In genomic region chr10:84076540-84077195, GRCh38 we compare ENCODE assay signal across 8 cellular contexts.
DNase-seq lines count a peak whose midpoint lies in the region; ATAC-seq and TF ChIP-seq lines count a peak whose summit lies in the region.

No MANE protein-coding gene starts in this region.

- no peaks in the 10 kb centered on the region for H3K36me3 Mint-ChIP-seq in activated T-cell treated with anti-CD3 and anti-CD28 coated beads, Interleukin-2, amount 50 U/mL, for 24 hours (ENCODE audit: low read depth)
- no peaks in the 10 kb centered on the region for H3K36me3 Mint-ChIP-seq in natural killer cell treated with Interleukin-12 subunit alpha and Interleukin-12 subunit beta and Interleukin-15 and Interleukin-18, amount 100 ng/mL, for 72 hours

- no peak overlapping the region for H3K4me3 Mint-ChIP-seq in activated T-cell treated with anti-CD3 and anti-CD28 coated beads, Interleukin-2, amount 50 U/mL, for 24 hours
- no peak overlapping the region for H3K4me3 Mint-ChIP-seq in natural killer cell treated with Interleukin-12 subunit alpha and Interleukin-12 subunit beta and Interleukin-15 and Interleukin-18, amount 100 ng/mL, for 72 hours

- H3K27me3 ChIP-seq in left ventricle myocardium inferior (ENCODE audit: low read depth), result peaks cover 4% of the 10 kb centered on the region

- H3K9me3 ChIP-seq in OCI-LY7 (ENCODE audit: low read length) (no peaks in the 10 kb centered on the region), left ventricle myocardium inferior (replicated peaks) (no peaks in the 10 kb centered on the region)

- no peaks in the 10 kb centered on the region for H4K20me1 ChIP-seq in OCI-LY7 (ENCODE audit: insufficient read depth, low read length)

- intact Hi-C loops in OCI-LY7 (cut with micrococcal nuclease; ENCODE audit: unreplicated experiment) (no loop called here), left ventricle myocardium inferior (cut with micrococcal nuclease) (no loop called here)

- H3K4me1 Mint-ChIP-seq in activated T-cell treated with anti-CD3 and anti-CD28 coated beads, Interleukin-2, amount 50 U/mL, for 24 hours (ENCODE audit: low read depth), result no peaks in the 10 kb centered on the region
- H3K4me1 Mint-ChIP-seq in natural killer cell treated with Interleukin-12 subunit alpha and Interleukin-12 subunit beta and Interleukin-15 and Interleukin-18, amount 100 ng/mL, for 72 hours (ENCODE audit: low read depth in 2 of 2), result no peaks in the 10 kb centered on the region

- no peaks in the 10 kb centered on the region for H3K9me2 ChIP-seq in OCI-LY7 (ENCODE audit: insufficient read depth, low read length)

- no peak overlapping the region for H3K4me2 ChIP-seq in OCI-LY7 (ENCODE audit: low read length)

- H3K4me1 ChIP-seq in OCI-LY7 (ENCODE audit: insufficient read depth, low read length, poor library complexity, severe bottlenecking) (no peaks in the 10 kb centered on the region), left ventricle myocardium inferior (no peaks in the 10 kb centered on the region)

- POLR2A ChIA-PET in OCI-LY7 (lab: Charles Lee), result interaction anchor here (0.5 kb wide), 1 partner anchor 27 kb away, joined by 3 read pairs; no protein-coding TSS in a partner anchor

- no peak overlapping the region for H3K27ac Mint-ChIP-seq in activated T-cell treated with anti-CD3 and anti-CD28 coated beads, Interleukin-2, amount 50 U/mL, for 24 hours
- H3K27ac Mint-ChIP-seq in natural killer cell treated with Interleukin-12 subunit alpha and Interleukin-12 subunit beta and Interleukin-15 and Interleukin-18, amount 100 ng/mL, for 72 hours, result no peak overlapping the region

- CTCF ChIA-PET in OCI-LY7 (lab: Charles Lee; ENCODE audit: unreplicated experiment), result no interaction called here

- H3K36me3 ChIP-seq in OCI-LY7 (ENCODE audit: insufficient read depth, low read length) (no peaks in the 10 kb centered on the region), left ventricle myocardium inferior (no peaks in the 10 kb centered on the region)

- no TSS peak for BruUV-seq in OCI-LY7 (replicated peaks; lab: Mats Ljungman, UMichigan)

- TF ChIP-seq CTCF in OCI-LY7 (conservative IDR thresholded peaks at IDR 0.05; ENCODE audit: low read length), result peak; percentile 70
- peak; percentile 26 for TF ChIP-seq CTCF in left ventricle myocardium inferior (IDR thresholded peaks at IDR 0.05; ENCODE audit: borderline replicate concordance)

- no peaks in the 10 kb centered on the region for H3K9me3 Mint-ChIP-seq in activated T-cell treated with anti-CD3 and anti-CD28 coated beads, Interleukin-2, amount 50 U/mL, for 24 hours
- H3K9me3 Mint-ChIP-seq in natural killer cell treated with Interleukin-12 subunit alpha and Interleukin-12 subunit beta and Interleukin-15 and Interleukin-18, amount 100 ng/mL, for 72 hours, result no peaks in the 10 kb centered on the region

- H3K4me3 ChIP-seq in OCI-LY7 (ENCODE audit: low read depth, low read length, poor library complexity, severe bottlenecking), result no peak overlapping the region
- no peak overlapping the region for H3K4me3 ChIP-seq in left ventricle myocardium inferior

- no peak overlapping the region for H3K27ac ChIP-seq in OCI-LY7 (ENCODE audit: low read depth, low read length, poor library complexity, severe bottlenecking)
- peak overlapping the region; percentile 68 for H3K27ac ChIP-seq in left ventricle myocardium inferior (replicated peaks)

- peak; percentile 72 for ATAC-seq in GM19395 (IDR thresholded peaks at IDR 0.05; ENCODE audit: unreplicated experiment)
- no peak for ATAC-seq in natural killer cell treated with Interleukin-12 subunit alpha and Interleukin-12 subunit beta and Interleukin-15 and Interleukin-18, amount 100 ng/mL, for 72 hours

- no peak overlapping the region for H2AFZ ChIP-seq in OCI-LY7 (ENCODE audit: low read length)

- peaks cover 19% of the 10 kb centered on the region for H3K27me3 Mint-ChIP-seq in activated T-cell treated with anti-CD3 and anti-CD28 coated beads, Interleukin-2, amount 50 U/mL, for 24 hours
- peaks cover 13 to 18% of the 10 kb centered on the region in 2 donors for H3K27me3 Mint-ChIP-seq in natural killer cell treated with Interleukin-12 subunit alpha and Interleukin-12 subunit beta and Interleukin-15 and Interleukin-18, amount 100 ng/mL, for 72 hours

- H3K79me2 ChIP-seq in OCI-LY7 (ENCODE audit: insufficient read depth, low read depth, low read length), result no peaks in the 10 kb centered on the region

- DNase-seq in AG08395 (ENCODE audit: low spot score) (peak; percentile 48), OCI-LY7 (ENCODE audit: low spot score) (peak; percentile 31), left ventricle myocardium inferior (no peak), KG1 (lab: John Stamatoyannopoulos, UW) (no peak)
- DNase-seq in activated T-cell treated with anti-CD3 and anti-CD28 coated beads, Interleukin-2, amount 50 U/mL, for 24 hours, result no peak
- no peak for DNase-seq in natural killer cell treated with Interleukin-12 subunit alpha and Interleukin-12 subunit beta and Interleukin-15 and Interleukin-18, amount 100 ng/mL, for 72 hours (ENCODE audit: low spot score)
- DNase-seq in stimulated activated naive CD4-positive, alpha-beta T cell treated with Interleukin-2 at 50 U/mL for 16 hours (lab: John Stamatoyannopoulos, UW), result no peak

Comparison
In these comparisons a context has a peak if more than half of its experiments do, and no peak if none do; other contexts are left out.
1. DNase-seq: peak in AG08395 (single experiment) and OCI-LY7 (single experiment); none in left ventricle myocardium inferior (single experiment), activated T-cell treated with anti-CD3 and anti-CD28 coated beads, Interleukin-2, amount 50 U/mL, for 24 hours (single experiment), KG1 (single experiment), natural killer cell treated with Interleukin-12 subunit alpha and Interleukin-12 subunit beta and Interleukin-15 and Interleukin-18, amount 100 ng/mL, for 72 hours (single experiment) and stimulated activated naive CD4-positive, alpha-beta T cell treated with Interleukin-2 at 50 U/mL for 16 hours (single experiment).